ENCODE assay signal across 12 cellular contexts in the genomic region with DNA sequence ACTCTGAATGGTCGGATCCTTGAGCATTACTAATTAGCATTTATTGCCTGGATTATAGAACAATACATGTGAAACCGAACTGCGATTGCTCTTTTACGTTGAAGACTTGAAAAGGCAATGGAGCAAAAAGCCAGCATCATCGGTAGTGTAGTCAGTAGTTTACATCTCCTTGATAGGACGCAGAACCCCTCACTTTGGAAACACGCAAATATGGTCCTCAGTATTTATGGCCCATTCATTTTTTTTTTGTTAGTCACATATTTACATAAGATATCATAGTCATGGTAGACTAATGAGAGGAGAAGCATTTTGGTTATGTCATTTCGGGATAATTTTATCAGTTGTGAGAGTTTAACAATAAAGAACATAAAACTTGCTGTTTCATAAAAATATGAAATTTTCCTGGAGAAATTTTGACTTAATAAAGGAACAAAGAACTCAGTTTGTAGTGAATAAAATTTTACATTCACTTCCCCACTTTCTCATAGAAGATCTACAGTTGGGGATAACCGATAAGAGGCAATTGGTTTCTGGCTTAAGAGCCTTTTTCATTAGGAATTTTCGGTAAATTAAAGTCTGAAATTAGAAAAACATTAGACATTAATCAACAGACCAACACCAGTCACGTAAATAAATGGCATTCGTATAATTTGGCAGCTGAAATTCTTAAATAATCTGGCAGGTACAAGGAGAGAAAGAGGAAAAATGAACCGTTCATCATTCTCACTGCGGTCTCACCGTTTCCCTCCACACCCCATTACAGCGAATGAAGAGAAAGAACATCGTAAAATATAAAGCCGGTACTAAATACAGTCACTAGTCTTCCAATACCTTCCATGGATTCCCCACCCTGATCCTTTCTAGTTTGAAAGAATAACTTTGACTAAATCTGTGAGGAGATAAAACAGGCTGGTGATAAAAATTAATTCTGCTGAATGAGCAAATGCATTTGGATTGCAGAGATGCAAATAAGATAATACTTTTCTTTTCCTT. TPM values are rescaled to one million over a fixed set of nuclear protein-coding genes. Genes with fewer than 3 reads are reported as not detected.
DNase-seq lines count a peak whose midpoint lies in the region; ATAC-seq and TF ChIP-seq lines count a peak whose summit lies in the region.
"Had no signal": no experiment of that assay in that cellular context is flagged by ENCODE, and none has a peak within 500 bp of the region (broad histone marks: within the 10 kb centered on the region; RNA-seq: fewer than 3 reads in every experiment).

No MANE protein-coding gene starts in this region.

- BruUV-seq in IMR-90 (replicated peaks; lab: Mats Ljungman, UMichigan) = no TSS peak

- H3K4me2 ChIP-seq in IMR-90 (ENCODE audit: low read depth, low read length) = peak overlapping the region; percentile 90

- CTCF ChIA-PET in IMR-90 (lab: Yijun Ruan, JAX) = interaction anchor here (0.6 kb wide), 1 partner anchor 336 kb away, joined by 4 read pairs; no protein-coding TSS in a partner anchor

- H3K56ac ChIP-seq in IMR-90 (ENCODE audit: extremely low read depth, insufficient read depth, low read length) = peak overlapping the region; percentile 58; the same call in 1 of the 2 replicates

- H3K27me3 ChIP-seq in IMR-90 (ENCODE audit: control insufficient read depth, insufficient read depth, low read length) (no peaks in the 10 kb centered on the region), suprapubic skin (peaks cover 49% of the 10 kb centered on the region), BE2C (peaks cover 8% of the 10 kb centered on the region)

- in situ Hi-C loops in IMR-90 (cut with MboI; ENCODE audit: low sequenced_read_pairs) = no loop called here
- in situ Hi-C loops in astrocyte of the cerebellum (cut with HindIII; ENCODE audit: low sequenced_read_pairs) = no loop called here

- no peak for TF ChIP-seq EP300 in suprapubic skin (IDR thresholded peaks at IDR 0.05)

- peak overlapping the region; percentile 43; the same call in 1 of the 2 replicates for H3K18ac ChIP-seq in IMR-90 (ENCODE audit: low read depth, low read length)

- ATAC-seq in IMR-90 (ENCODE audit: low read depth) (peak; percentile 3; the same call in 1 of the 2 replicates), GM19467 (IDR thresholded peaks at IDR 0.05; ENCODE audit: unreplicated experiment) (no peak), sciatic nerve (no peak), GM18520 (IDR thresholded peaks at IDR 0.05; ENCODE audit: unreplicated experiment) (no peak)
- ATAC-seq: upper lobe of right lung had no signal

- dilution Hi-C loops in IMR-90 (cut with HindIII; ENCODE audit: low sequenced_read_pairs, unreplicated experiment) = no loop called here

- peaks cover 63% of the 10 kb centered on the region for H4K20me1 ChIP-seq in IMR-90 (ENCODE audit: insufficient read depth, low read length)

- POLR2A ChIA-PET in IMR-90 (lab: Charles Lee; ENCODE audit: unreplicated experiment) = interaction anchor here (0.6 kb wide), 1 partner anchor 60 kb away, joined by 4 read pairs; no protein-coding TSS in a partner anchor

- WGBS in IMR-90 (ENCODE audit: extremely low coverage in 2 of 2, insufficient read length in 1 of 2), 2 experiments = no CpG with 5 or more reads among the region's 18 CpGs
- 66% methylated on average over 18 of the region's 18 CpGs for WGBS in suprapubic skin

- intact Hi-C loops in IMR-90 (cut with micrococcal nuclease) (loop anchor here (5.0 kb wide), 1 partner anchor 499 kb away; no protein-coding TSS in a partner anchor), sciatic nerve (cut with DNase I) (loop anchor here (10.0 kb wide), 1 partner anchor 71 kb away; no protein-coding TSS in a partner anchor)

- DNase-seq in IMR-90 = peak; percentile 81
- DNase-seq in astrocyte of the cerebellum (ENCODE audit: low read depth) = peak; percentile 48
- peak; percentile 82 for DNase-seq in iris pigment epithelial cell (ENCODE audit: low read depth)
- DNase-seq in suprapubic skin (ENCODE audit: low spot score in 2 of 2) = no peak
- no peak for DNase-seq in BE2C
- no peak for DNase-seq in sciatic nerve (ENCODE audit: low spot score)
- DNase-seq: activated CD4-positive, alpha-beta T cell treated with anti-CD3 and anti-CD28 coated beads for 1 hour; activated naive CD4-positive, alpha-beta T cell treated with anti-CD3 and anti-CD28 coated beads, Interleukin-2, amount 50 U/mL, for 16 hours; upper lobe of right lung had no signal

- no peak overlapping the region for H2AFZ ChIP-seq in IMR-90 (replicated peaks; ENCODE audit: low read length, poor library complexity)

- peak overlapping the region; percentile 46; the same call in 1 of the 2 replicates for H3K27ac ChIP-seq in IMR-90 (ENCODE audit: insufficient read depth, low read length)
- H3K27ac ChIP-seq in suprapubic skin = peak overlapping the region; percentile 45
- H3K27ac ChIP-seq: upper lobe of right lung had no signal

- H3K4ac ChIP-seq in IMR-90 (ENCODE audit: low read depth, low read length) = peak overlapping the region; percentile 49; the same call in 1 of the 2 replicates

- peak overlapping the region; percentile 32; the same call in 1 of the 2 replicates for H3K9ac ChIP-seq in IMR-90 (ENCODE audit: low read depth, low read length)

- no peak overlapping the region for H2AK5ac ChIP-seq in IMR-90 (ENCODE audit: low read depth, low read length)

- peaks cover 8% of the 10 kb centered on the region for H3K9me1 ChIP-seq in IMR-90 (ENCODE audit: insufficient read depth, low read length)

- no peak for TF ChIP-seq CTCF in IMR-90 (conservative IDR thresholded peaks at IDR 0.05; ENCODE audit: low read depth, low read length)
- TF ChIP-seq CTCF in astrocyte of the cerebellum (IDR thresholded peaks at IDR 0.05; ENCODE audit: low read depth, low read length, missing control alignments) = no peak
- no peak for TF ChIP-seq CTCF in suprapubic skin (IDR thresholded peaks at IDR 0.05)
- TF ChIP-seq CTCF in BE2C (IDR thresholded peaks at IDR 0.05; ENCODE audit: low read depth, low read length) = no peak

- H3K23ac ChIP-seq in IMR-90 (ENCODE audit: low read depth, low read length) = peak overlapping the region; percentile 84; the same call in 1 of the 2 replicates

- H4K91ac ChIP-seq in IMR-90 (ENCODE audit: insufficient read depth, low read depth, low read length) = no peak overlapping the region

- H3K36me3 ChIP-seq in IMR-90 (ENCODE audit: control insufficient read depth, insufficient read depth, low read length) = peaks cover 39% of the 10 kb centered on the region
- H3K36me3 ChIP-seq in suprapubic skin = no peaks in the 10 kb centered on the region
- no peaks in the 10 kb centered on the region for H3K36me3 ChIP-seq in BE2C
- H3K36me3 ChIP-seq: upper lobe of right lung had no signal

- H4K8ac ChIP-seq in IMR-90 (ENCODE audit: low read depth in 2 of 2, low read length in 2 of 2) = peak overlapping the region in 1 of 2 experiments; percentile 53; a peak in 3 of 4 replicates

- peaks cover 3 to 9% of the 10 kb centered on the region in 2 experiments; a peak in 2 of 4 replicates for H3K79me1 ChIP-seq in IMR-90 (ENCODE audit: low read depth in 1 of 2, low read length in 2 of 2)

- TF ChIP-seq POLR2A in IMR-90 (IDR thresholded peaks at IDR 0.05; ENCODE audit: low read depth, low read length) (no peak), suprapubic skin (IDR thresholded peaks at IDR 0.05) (no peak)

- no peak for TF ChIP-seq RAD21 in IMR-90 (IDR thresholded peaks at IDR 0.05; ENCODE audit: low read length)

- H2BK5ac ChIP-seq in IMR-90 (ENCODE audit: low read depth, low read length, poor library complexity, severe bottlenecking) = peak overlapping the region; percentile 87

- no peak overlapping the region for H2BK20ac ChIP-seq in IMR-90 (ENCODE audit: low read depth, low read length)

- H2AK9ac ChIP-seq in IMR-90 (replicated peaks; ENCODE audit: low read depth, low read length, poor library complexity) = no peak overlapping the region

- peak overlapping the region; percentile 29; the same call in 1 of the 2 replicates for H3K14ac ChIP-seq in IMR-90 (replicated peaks; ENCODE audit: low read depth, low read length)

- H3K9me3 ChIP-seq in IMR-90 (ENCODE audit: control insufficient read depth, insufficient read depth, low read length) = no peaks in the 10 kb centered on the region
- H3K9me3 ChIP-seq in suprapubic skin = no peaks in the 10 kb centered on the region
- no peaks in the 10 kb centered on the region for H3K9me3 ChIP-seq in BE2C
- H3K9me3 ChIP-seq: upper lobe of right lung had no signal

- H3K4me1 ChIP-seq in IMR-90 (ENCODE audit: control insufficient read depth, insufficient read depth, low read length) = peaks cover 5% of the 10 kb centered on the region; the same call in 1 of the 2 replicates
- peaks cover 4% of the 10 kb centered on the region for H3K4me1 ChIP-seq in suprapubic skin
- no peaks in the 10 kb centered on the region for H3K4me1 ChIP-seq in BE2C
- H3K4me1 ChIP-seq: upper lobe of right lung had no signal

- no peak overlapping the region for H2BK120ac ChIP-seq in IMR-90 (ENCODE audit: low read depth, low read length)

- no peak overlapping the region for H2BK15ac ChIP-seq in IMR-90 (ENCODE audit: low read depth, low read length)

- H4K5ac ChIP-seq in IMR-90 (ENCODE audit: low read depth, low read length) = peak overlapping the region; percentile 60; the same call in 1 of the 2 replicates

- H3K4me3 ChIP-seq in IMR-90 (ENCODE audit: insufficient read depth, low read depth, low read length) (peak overlapping the region; percentile 46), astrocyte of the cerebellum (ENCODE audit: low read depth, low read length) (peak overlapping the region; percentile 79), suprapubic skin (peak overlapping the region; percentile 47), BE2C (ENCODE audit: low read depth, low read length) (no peak overlapping the region; the same call in 1 of the 2 replicates)

TF ChIP-seq in IMR-90, 13 proteins besides CTCF, POLR2A, EP300 and RAD21:
- no peak for TF ChIP-seq FOS (IDR thresholded peaks at IDR 0.05; ENCODE audit: low read depth, low read length)
- peak; percentile 58 for TF ChIP-seq MAFK (IDR thresholded peaks at IDR 0.05; ENCODE audit: low read depth, low read length)
- no peak for TF ChIP-seq RCOR1 (IDR thresholded peaks at IDR 0.05; ENCODE audit: insufficient replicate concordance, low read length)
TF ChIP-seq in IMR-90: peak in this region for 1.

RNA-seq across cellular contexts. Expression of gene BLID, which starts 19.8 kb away (rescaled TPM):
- total RNA-seq in IMR-90 (2012; rRNA removed) = 25.8 and 30.8 TPM in 2 replicates
- polyA plus RNA-seq in IMR-90 (2012; rRNA removed) = 0.13 and 0.24 TPM in 2 replicates
- not detected in 2 replicates for polyA plus RNA-seq in IMR-90 (2012; cell fraction: cytosol; rRNA removed)
- 0.24 and 2.9 TPM in 2 replicates for polyA plus RNA-seq in IMR-90 (2012; cell fraction: nucleus; rRNA removed; ENCODE audit: low replicate concordance)
- not detected for total RNA-seq in suprapubic skin
- not detected for polyA plus RNA-seq in BE2C (2012; ENCODE audit: insufficient read depth, insufficient read length, low read depth)
- total RNA-seq in sciatic nerve = 9.3 TPM
- total RNA-seq: upper lobe of right lung had no signal
- polyA plus RNA-seq: esophagus had no signal

Comparison
In these comparisons a context has a peak if more than half of its experiments do, and no peak if none do; other contexts are left out.
1. DNase-seq: peak in IMR-90 (single experiment), astrocyte of the cerebellum (single experiment) and iris pigment epithelial cell (single experiment); none in suprapubic skin (0 of 2), BE2C (single experiment) and sciatic nerve (single experiment).